1 cellular context compared by ENCODE assay signal in the genomic region with DNA sequence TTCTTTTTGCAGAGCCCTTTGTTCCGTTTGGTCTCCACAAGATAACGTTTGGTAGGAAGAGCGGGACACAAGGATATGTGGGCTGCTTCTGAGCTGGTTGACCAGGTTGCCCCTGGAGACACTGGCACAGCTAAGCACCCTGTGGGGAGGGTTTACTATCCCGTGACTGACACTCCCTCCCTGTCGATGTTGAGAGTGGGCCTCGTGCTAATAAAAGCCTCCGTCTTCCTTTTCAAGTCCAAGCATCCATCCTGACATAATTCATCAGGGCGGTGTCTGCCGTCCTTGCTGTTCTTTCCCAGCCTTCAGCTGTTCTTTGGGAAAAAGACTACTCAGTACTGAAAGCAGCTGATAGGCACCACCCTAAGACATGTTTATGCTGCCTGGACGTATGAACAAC.
TF ChIP-seq lines count a peak whose summit lies in the region.

No MANE protein-coding gene starts in this region.

TF ChIP-seq in GM12878, 131 proteins besides CTCF, POLR2A, EP300 and RAD21:
- TF ChIP-seq, protein P1, sequence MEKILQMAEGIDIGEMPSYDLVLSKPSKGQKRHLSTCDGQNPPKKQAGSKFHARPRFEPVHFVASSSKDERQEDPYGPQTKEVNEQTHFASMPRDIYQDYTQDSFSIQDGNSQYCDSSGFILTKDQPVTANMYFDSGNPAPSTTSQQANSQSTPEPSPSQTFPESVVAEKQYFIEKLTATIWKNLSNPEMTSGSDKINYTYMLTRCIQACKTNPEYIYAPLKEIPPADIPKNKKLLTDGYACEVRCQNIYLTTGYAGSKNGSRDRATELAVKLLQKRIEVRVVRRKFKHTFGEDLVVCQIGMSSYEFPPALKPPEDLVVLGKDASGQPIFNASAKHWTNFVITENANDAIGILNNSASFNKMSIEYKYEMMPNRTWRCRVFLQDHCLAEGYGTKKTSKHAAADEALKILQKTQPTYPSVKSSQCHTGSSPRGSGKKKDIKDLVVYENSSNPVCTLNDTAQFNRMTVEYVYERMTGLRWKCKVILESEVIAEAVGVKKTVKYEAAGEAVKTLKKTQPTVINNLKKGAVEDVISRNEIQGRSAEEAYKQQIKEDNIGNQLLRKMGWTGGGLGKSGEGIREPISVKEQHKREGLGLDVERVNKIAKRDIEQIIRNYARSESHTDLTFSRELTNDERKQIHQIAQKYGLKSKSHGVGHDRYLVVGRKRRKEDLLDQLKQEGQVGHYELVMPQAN (conservative IDR thresholded peaks at IDR 0.05): no peak
- TF ChIP-seq HDGF (IDR thresholded peaks at IDR 0.05) (no peak), STAT1 (conservative IDR thresholded peaks at IDR 0.05) (no peak), BMI1 (IDR thresholded peaks at IDR 0.05; ENCODE audit: borderline replicate concordance) (no peak), CREB1 (IDR thresholded peaks at IDR 0.05; ENCODE audit: low read depth) (no peak), PAX8 (IDR thresholded peaks at IDR 0.05) (no peak), CHD1 (IDR thresholded peaks at IDR 0.05; ENCODE audit: low read depth, low read length) (no peak), RAD51 (IDR thresholded peaks at IDR 0.05) (no peak), KAT2A (conservative IDR thresholded peaks at IDR 0.05; ENCODE audit: control insufficient read depth, low read depth, low read length) (no peak), SMAD1 (IDR thresholded peaks at IDR 0.05; ENCODE audit: low read depth, partially characterized antibody) (no peak), SMAD5 (IDR thresholded peaks at IDR 0.05; ENCODE audit: low read depth) (no peak), SUZ12 (IDR thresholded peaks at IDR 0.05; ENCODE audit: unreplicated experiment) (no peak)
- TF ChIP-seq, protein P2, sequence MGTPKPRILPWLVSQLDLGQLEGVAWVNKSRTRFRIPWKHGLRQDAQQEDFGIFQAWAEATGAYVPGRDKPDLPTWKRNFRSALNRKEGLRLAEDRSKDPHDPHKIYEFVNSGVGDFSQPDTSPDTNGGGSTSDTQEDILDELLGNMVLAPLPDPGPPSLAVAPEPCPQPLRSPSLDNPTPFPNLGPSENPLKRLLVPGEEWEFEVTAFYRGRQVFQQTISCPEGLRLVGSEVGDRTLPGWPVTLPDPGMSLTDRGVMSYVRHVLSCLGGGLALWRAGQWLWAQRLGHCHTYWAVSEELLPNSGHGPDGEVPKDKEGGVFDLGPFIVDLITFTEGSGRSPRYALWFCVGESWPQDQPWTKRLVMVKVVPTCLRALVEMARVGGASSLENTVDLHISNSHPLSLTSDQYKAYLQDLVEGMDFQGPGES (IDR thresholded peaks at IDR 0.05): no peak
- TF ChIP-seq, protein P3, sequence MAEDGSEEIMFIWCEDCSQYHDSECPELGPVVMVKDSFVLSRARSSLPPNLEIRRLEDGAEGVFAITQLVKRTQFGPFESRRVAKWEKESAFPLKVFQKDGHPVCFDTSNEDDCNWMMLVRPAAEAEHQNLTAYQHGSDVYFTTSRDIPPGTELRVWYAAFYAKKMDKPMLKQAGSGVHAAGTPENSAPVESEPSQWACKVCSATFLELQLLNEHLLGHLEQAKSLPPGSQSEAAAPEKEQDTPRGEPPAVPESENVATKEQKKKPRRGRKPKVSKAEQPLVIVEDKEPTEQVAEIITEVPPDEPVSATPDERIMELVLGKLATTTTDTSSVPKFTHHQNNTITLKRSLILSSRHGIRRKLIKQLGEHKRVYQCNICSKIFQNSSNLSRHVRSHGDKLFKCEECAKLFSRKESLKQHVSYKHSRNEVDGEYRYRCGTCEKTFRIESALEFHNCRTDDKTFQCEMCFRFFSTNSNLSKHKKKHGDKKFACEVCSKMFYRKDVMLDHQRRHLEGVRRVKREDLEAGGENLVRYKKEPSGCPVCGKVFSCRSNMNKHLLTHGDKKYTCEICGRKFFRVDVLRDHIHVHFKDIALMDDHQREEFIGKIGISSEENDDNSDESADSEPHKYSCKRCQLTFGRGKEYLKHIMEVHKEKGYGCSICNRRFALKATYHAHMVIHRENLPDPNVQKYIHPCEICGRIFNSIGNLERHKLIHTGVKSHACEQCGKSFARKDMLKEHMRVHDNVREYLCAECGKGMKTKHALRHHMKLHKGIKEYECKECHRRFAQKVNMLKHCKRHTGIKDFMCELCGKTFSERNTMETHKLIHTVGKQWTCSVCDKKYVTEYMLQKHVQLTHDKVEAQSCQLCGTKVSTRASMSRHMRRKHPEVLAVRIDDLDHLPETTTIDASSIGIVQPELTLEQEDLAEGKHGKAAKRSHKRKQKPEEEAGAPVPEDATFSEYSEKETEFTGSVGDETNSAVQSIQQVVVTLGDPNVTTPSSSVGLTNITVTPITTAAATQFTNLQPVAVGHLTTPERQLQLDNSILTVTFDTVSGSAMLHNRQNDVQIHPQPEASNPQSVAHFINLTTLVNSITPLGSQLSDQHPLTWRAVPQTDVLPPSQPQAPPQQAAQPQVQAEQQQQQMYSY (CRISPR knock-in tag; IDR thresholded peaks at IDR 0.05): no peak
- TF ChIP-seq, protein P4, sequence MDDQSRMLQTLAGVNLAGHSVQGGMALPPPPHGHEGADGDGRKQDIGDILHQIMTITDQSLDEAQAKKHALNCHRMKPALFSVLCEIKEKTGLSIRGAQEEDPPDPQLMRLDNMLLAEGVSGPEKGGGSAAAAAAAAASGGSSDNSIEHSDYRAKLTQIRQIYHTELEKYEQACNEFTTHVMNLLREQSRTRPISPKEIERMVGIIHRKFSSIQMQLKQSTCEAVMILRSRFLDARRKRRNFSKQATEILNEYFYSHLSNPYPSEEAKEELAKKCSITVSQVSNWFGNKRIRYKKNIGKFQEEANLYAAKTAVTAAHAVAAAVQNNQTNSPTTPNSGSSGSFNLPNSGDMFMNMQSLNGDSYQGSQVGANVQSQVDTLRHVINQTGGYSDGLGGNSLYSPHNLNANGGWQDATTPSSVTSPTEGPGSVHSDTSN (IDR thresholded peaks at IDR 0.05; ENCODE audit: insufficient replicate concordance, low read depth, low read length): no peak
- TF ChIP-seq, protein P5, sequence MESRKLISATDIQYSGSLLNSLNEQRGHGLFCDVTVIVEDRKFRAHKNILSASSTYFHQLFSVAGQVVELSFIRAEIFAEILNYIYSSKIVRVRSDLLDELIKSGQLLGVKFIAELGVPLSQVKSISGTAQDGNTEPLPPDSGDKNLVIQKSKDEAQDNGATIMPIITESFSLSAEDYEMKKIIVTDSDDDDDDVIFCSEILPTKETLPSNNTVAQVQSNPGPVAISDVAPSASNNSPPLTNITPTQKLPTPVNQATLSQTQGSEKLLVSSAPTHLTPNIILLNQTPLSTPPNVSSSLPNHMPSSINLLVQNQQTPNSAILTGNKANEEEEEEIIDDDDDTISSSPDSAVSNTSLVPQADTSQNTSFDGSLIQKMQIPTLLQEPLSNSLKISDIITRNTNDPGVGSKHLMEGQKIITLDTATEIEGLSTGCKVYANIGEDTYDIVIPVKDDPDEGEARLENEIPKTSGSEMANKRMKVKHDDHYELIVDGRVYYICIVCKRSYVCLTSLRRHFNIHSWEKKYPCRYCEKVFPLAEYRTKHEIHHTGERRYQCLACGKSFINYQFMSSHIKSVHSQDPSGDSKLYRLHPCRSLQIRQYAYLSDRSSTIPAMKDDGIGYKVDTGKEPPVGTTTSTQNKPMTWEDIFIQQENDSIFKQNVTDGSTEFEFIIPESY (IDR thresholded peaks at IDR 0.05): no peak
- TF ChIP-seq, protein P6, sequence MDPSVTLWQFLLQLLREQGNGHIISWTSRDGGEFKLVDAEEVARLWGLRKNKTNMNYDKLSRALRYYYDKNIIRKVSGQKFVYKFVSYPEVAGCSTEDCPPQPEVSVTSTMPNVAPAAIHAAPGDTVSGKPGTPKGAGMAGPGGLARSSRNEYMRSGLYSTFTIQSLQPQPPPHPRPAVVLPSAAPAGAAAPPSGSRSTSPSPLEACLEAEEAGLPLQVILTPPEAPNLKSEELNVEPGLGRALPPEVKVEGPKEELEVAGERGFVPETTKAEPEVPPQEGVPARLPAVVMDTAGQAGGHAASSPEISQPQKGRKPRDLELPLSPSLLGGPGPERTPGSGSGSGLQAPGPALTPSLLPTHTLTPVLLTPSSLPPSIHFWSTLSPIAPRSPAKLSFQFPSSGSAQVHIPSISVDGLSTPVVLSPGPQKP (IDR thresholded peaks at IDR 0.05; ENCODE audit: low read depth, low read length): no peak
- TF ChIP-seq, protein P7, sequence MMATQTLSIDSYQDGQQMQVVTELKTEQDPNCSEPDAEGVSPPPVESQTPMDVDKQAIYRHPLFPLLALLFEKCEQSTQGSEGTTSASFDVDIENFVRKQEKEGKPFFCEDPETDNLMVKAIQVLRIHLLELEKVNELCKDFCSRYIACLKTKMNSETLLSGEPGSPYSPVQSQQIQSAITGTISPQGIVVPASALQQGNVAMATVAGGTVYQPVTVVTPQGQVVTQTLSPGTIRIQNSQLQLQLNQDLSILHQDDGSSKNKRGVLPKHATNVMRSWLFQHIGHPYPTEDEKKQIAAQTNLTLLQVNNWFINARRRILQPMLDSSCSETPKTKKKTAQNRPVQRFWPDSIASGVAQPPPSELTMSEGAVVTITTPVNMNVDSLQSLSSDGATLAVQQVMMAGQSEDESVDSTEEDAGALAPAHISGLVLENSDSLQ (IDR thresholded peaks at IDR 0.05): no peak
- TF ChIP-seq, protein P8, sequence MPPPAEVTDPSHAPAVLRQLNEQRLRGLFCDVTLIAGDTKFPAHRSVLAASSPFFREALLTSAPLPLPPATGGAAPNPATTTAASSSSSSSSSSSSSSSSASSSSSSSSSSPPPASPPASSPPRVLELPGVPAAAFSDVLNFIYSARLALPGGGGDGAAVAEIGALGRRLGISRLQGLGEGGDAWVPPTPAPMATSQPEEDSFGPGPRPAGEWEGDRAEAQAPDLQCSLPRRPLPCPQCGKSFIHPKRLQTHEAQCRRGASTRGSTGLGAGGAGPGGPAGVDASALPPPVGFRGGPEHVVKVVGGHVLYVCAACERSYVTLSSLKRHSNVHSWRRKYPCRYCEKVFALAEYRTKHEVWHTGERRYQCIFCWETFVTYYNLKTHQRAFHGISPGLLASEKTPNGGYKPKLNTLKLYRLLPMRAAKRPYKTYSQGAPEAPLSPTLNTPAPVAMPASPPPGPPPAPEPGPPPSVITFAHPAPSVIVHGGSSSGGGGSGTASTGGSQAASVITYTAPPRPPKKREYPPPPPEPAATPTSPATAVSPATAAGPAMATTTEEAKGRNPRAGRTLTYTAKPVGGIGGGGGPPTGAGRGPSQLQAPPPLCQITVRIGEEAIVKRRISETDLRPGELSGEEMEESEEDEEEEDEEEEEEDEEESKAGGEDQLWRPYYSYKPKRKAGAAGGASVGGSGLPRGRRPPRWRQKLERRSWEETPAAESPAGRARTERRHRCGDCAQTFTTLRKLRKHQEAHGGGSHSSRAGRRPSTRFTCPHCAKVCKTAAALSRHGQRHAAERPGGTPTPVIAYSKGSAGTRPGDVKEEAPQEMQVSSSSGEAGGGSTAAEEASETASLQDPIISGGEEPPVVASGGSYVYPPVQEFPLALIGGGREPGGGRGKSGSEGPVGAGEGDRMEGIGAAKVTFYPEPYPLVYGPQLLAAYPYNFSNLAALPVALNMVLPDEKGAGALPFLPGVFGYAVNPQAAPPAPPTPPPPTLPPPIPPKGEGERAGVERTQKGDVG (CRISPR knock-in tag; IDR thresholded peaks at IDR 0.05): no peak
